ENCODE assay signal across 17 cellular contexts in the genomic region with DNA sequence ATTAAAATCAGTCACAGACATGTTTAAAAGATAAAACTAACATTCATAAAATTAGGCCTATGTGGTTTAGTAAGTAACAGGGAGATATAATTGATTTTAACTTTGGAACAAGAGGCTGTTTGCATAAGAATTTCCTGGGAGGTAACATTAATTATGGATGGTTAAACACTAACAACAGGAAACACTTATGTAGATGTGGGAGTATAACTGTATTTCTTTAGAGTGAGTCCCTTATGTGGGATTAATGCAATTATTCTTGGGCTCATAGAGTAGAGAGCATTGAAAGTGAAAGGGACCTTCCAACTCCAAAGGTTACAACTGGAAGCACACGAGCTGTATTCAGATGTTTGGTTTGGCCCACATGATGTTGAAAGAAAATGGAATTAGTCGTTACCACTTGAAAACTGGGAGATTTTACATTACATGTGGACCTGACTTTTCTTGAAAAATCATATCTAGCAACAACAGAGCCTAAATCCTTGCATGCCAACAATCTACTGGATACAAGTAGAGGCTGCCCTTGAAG. TPM values are rescaled to one million over a fixed set of nuclear protein-coding genes. Genes with fewer than 3 reads are reported as not detected.
DNase-seq lines count a peak whose midpoint lies in the region; ATAC-seq and TF ChIP-seq lines count a peak whose summit lies in the region.
"Had no signal": no experiment of that assay in that cellular context is flagged by ENCODE, and none has a peak within 500 bp of the region (broad histone marks: within the 10 kb centered on the region; RNA-seq: fewer than 3 reads in every experiment).

No MANE protein-coding gene starts in this region.

- TF ChIP-seq POLR2A in right lobe of liver (IDR thresholded peaks at IDR 0.05), result no peak

- H4K5ac ChIP-seq in H9 (ENCODE audit: insufficient read length, low read depth, low read length), result no peak overlapping the region

- no peak overlapping the region for H3K4me3 ChIP-seq in OCI-LY7 (ENCODE audit: low read depth, low read length, poor library complexity, severe bottlenecking)
- H3K4me3 ChIP-seq in right lobe of liver, result no peak overlapping the region
- H3K4me3 ChIP-seq in thoracic aorta, result no peak overlapping the region
- H3K4me3 ChIP-seq: GM23248 had no signal

- H4K20me1 ChIP-seq in H9 (ENCODE audit: control insufficient read depth, insufficient read depth, insufficient read length) (no peaks in the 10 kb centered on the region), OCI-LY7 (ENCODE audit: insufficient read depth, low read length) (no peaks in the 10 kb centered on the region)

- POLR2A ChIA-PET in OCI-LY7 (lab: Charles Lee), result no interaction called here

- H3K79me2 ChIP-seq in H9 (ENCODE audit: insufficient read depth, low read length), result no peaks in the 10 kb centered on the region
- no peaks in the 10 kb centered on the region for H3K79me2 ChIP-seq in OCI-LY7 (ENCODE audit: insufficient read depth, low read depth, low read length)

- H3K36me3 ChIP-seq in OCI-LY7 (ENCODE audit: insufficient read depth, low read length) (no peaks in the 10 kb centered on the region), right lobe of liver (no peaks in the 10 kb centered on the region), thoracic aorta (no peaks in the 10 kb centered on the region)

- H2BK15ac ChIP-seq in H9 (ENCODE audit: low read depth, low read length), result no peak overlapping the region

- peak; percentile 81 to 91 (median 83) for ATAC-seq in right lobe of liver
- ATAC-seq in thoracic aorta (ENCODE audit: insufficient number of reproducible peaks, low FRiP score, low read depth), result no peak
- ATAC-seq in HG03469 (IDR thresholded peaks at IDR 0.05; ENCODE audit: unreplicated experiment), result no peak
- ATAC-seq: CD8-positive, alpha-beta T cell had no signal

- H2AFZ ChIP-seq in H9 (ENCODE audit: low read length) (no peak overlapping the region), OCI-LY7 (ENCODE audit: low read length) (peak overlapping the region; percentile 6; the same call in 1 of the 2 replicates)
- H2AFZ ChIP-seq: GM23248 had no signal

- H4K91ac ChIP-seq in H9 (ENCODE audit: insufficient read length, low read depth, low read length), result no peak overlapping the region

- no peak overlapping the region; a peak in 1 of 7 replicates for H3K27ac Mint-ChIP-seq in H9
- H3K27ac Mint-ChIP-seq: CD14-positive monocyte; CD8-positive, alpha-beta T cell had no signal

- H3K9me3 ChIP-seq in H9 (ENCODE audit: control insufficient read depth, low read depth, low read length), result no peaks in the 10 kb centered on the region
- no peaks in the 10 kb centered on the region for H3K9me3 ChIP-seq in OCI-LY7 (ENCODE audit: low read length)
- no peaks in the 10 kb centered on the region for H3K9me3 ChIP-seq in right lobe of liver
- H3K9me3 ChIP-seq in thoracic aorta, result peaks cover 4% of the 10 kb centered on the region

- H3K4me1 Mint-ChIP-seq in H9, result no peaks in the 10 kb centered on the region
- H3K4me1 Mint-ChIP-seq: CD14-positive monocyte had no signal

- H3K4me1 ChIP-seq in H9 (ENCODE audit: insufficient read depth, low read length), result no peaks in the 10 kb centered on the region
- no peaks in the 10 kb centered on the region for H3K4me1 ChIP-seq in OCI-LY7 (ENCODE audit: insufficient read depth, low read length, poor library complexity, severe bottlenecking)
- peaks cover 0 to 40% (median 5%) of the 10 kb centered on the region in 4 donors for H3K4me1 ChIP-seq in right lobe of liver
- H3K4me1 ChIP-seq in thoracic aorta (ENCODE audit: control insufficient read depth in 1 of 2, low read depth in 2 of 2), result peaks cover 0 to 28% of the 10 kb centered on the region in 2 donors

- H3K4me3 Mint-ChIP-seq in H9, result no peak overlapping the region
- H3K4me3 Mint-ChIP-seq: CD14-positive monocyte; CD8-positive, alpha-beta T cell had no signal

- no peak overlapping the region for H3K18ac ChIP-seq in H9 (ENCODE audit: insufficient read length, low read depth, low read length)

- H3K27ac ChIP-seq in H9 (ENCODE audit: insufficient read length, low read depth, low read length) (no peak overlapping the region), OCI-LY7 (ENCODE audit: low read depth, low read length, poor library complexity, severe bottlenecking) (no peak overlapping the region), right lobe of liver (peak overlapping the region in 2 of 3 donors; percentile 62 to 71), thoracic aorta (peak overlapping the region; percentile 16 to 25)
- H3K27ac ChIP-seq: GM23248 had no signal

- no peak for TF ChIP-seq CTCF in H9 (conservative IDR thresholded peaks at IDR 0.05)
- no peak for TF ChIP-seq CTCF in OCI-LY7 (conservative IDR thresholded peaks at IDR 0.05; ENCODE audit: low read length)
- TF ChIP-seq CTCF in right lobe of liver (IDR thresholded peaks at IDR 0.05), result no peak
- no peak for TF ChIP-seq CTCF in thoracic aorta (IDR thresholded peaks at IDR 0.05)

- H3K27me3 ChIP-seq in H9 (ENCODE audit: insufficient read depth, low read length) (no peaks in the 10 kb centered on the region), right lobe of liver (no peaks in the 10 kb centered on the region), thoracic aorta (replicated peaks; ENCODE audit: insufficient read depth) (no peaks in the 10 kb centered on the region)

- H3K9me2 ChIP-seq in OCI-LY7 (ENCODE audit: insufficient read depth, low read length), result no peaks in the 10 kb centered on the region

- H3K9me3 Mint-ChIP-seq in H9, result peaks cover 8 to 12% of the 10 kb centered on the region in 2 experiments

- no peak overlapping the region for H3K9ac ChIP-seq in H9 (ENCODE audit: extremely low read depth, insufficient read length, low read length)
- H3K9ac ChIP-seq: GM23248 had no signal

- no peak overlapping the region for H2AK5ac ChIP-seq in H9 (ENCODE audit: insufficient read length, low read length)

- no peak overlapping the region for H2BK5ac ChIP-seq in H9 (ENCODE audit: insufficient read length, low read length)

- no TSS peak for BruUV-seq in OCI-LY7 (replicated peaks; lab: Mats Ljungman, UMichigan)

- DNase-seq in H9 (no peak), OCI-LY7 (ENCODE audit: low spot score) (no peak), right lobe of liver (no peak), thoracic aorta (ENCODE audit: low spot score) (no peak), iPS-NIHi11 (ENCODE audit: low spot score) (no peak)
- no peak for DNase-seq in stimulated activated naive CD4-positive, alpha-beta T cell (lab: John Stamatoyannopoulos, UW)
- DNase-seq in activated naive CD4-positive, alpha-beta T cell treated with Interleukin-2 at 50 U/mL for 16 hours, result no peak
- DNase-seq: CD8-positive, alpha-beta T cell; COR-L47; DMS153; DMS79 treated with DMSO at 0.1 percent for 48 hours; EL; GM23248; H7 had no signal

- no CpG with 5 or more reads among the region's 2 CpGs for WGBS in H9 (ENCODE audit: extremely low coverage, insufficient read length, low lambda C conversion rate)
- WGBS in right lobe of liver (ENCODE audit: insufficient coverage, low coverage, low lambda C conversion rate, missing lambda C conversion rate), result 8% methylated on average over 2 of the region's 2 CpGs

- H3K56ac ChIP-seq in H9 (ENCODE audit: insufficient read length, low read depth, low read length), result no peak overlapping the region

- H3K4me2 ChIP-seq in H9 (ENCODE audit: insufficient read depth, insufficient read length, low read length) (no peak overlapping the region), OCI-LY7 (ENCODE audit: low read length) (no peak overlapping the region)

- no peak overlapping the region for H2BK120ac ChIP-seq in H9 (ENCODE audit: low read depth, low read length, poor library complexity, severe bottlenecking)

- H3K27me3 Mint-ChIP-seq in H9 (ENCODE audit: low read depth), result no peaks in the 10 kb centered on the region

- peaks cover 6 to 18% (median 8%) of the 10 kb centered on the region in 3 experiments for H3K36me3 Mint-ChIP-seq in H9 (ENCODE audit: insufficient read depth in 1 of 3, low read depth in 3 of 3)
- H3K36me3 Mint-ChIP-seq: CD14-positive monocyte; CD8-positive, alpha-beta T cell had no signal

- no peaks in the 10 kb centered on the region for H3K23me2 ChIP-seq in H9 (ENCODE audit: insufficient read length, low read depth, low read length, poor library complexity, severe bottlenecking)

- no peak overlapping the region for H4K8ac ChIP-seq in H9 (replicated peaks; ENCODE audit: insufficient read length, low read depth, low read length)

- no peak overlapping the region for H2BK20ac ChIP-seq in H9 (ENCODE audit: low read depth, low read length, poor library complexity, severe bottlenecking)

- H2BK12ac ChIP-seq in H9 (ENCODE audit: insufficient read length, low read depth, low read length), result no peak overlapping the region

- H3K23ac ChIP-seq in H9 (ENCODE audit: insufficient read length, low read depth, low read length), result peak overlapping the region; percentile 49

- H3K14ac ChIP-seq in H9 (ENCODE audit: insufficient read depth, low read length), result no peak overlapping the region

- intact Hi-C loops in OCI-LY7 (cut with micrococcal nuclease; ENCODE audit: unreplicated experiment) (no loop called here), right lobe of liver (cut with DNase I) (no loop called here)

- H3K79me1 ChIP-seq in H9 (ENCODE audit: insufficient read depth, low read depth, low read length, poor library complexity, severe bottlenecking), result no peaks in the 10 kb centered on the region

- H3K4ac ChIP-seq in H9 (ENCODE audit: low read depth, low read length), result no peak overlapping the region

- CTCF ChIA-PET in OCI-LY7 (lab: Charles Lee; ENCODE audit: unreplicated experiment), result no interaction called here

- H3T11ph ChIP-seq in H9 (ENCODE audit: low read length), result no peak overlapping the region

RNA-seq across cellular contexts. Expression of gene BBOX1, which starts 53.5 kb away (rescaled TPM):
- not detected in 2 replicates for total RNA-seq in H9 (2021)
- total RNA-seq in OCI-LY7 (2014; rRNA removed; shearing (Covaris generic)), result not detected in 2 replicates
- not detected in 2 replicates for total RNA-seq in OCI-LY7 (2022)
- total RNA-seq in right lobe of liver, result 10 to 100 TPM in 4 of 6 experiments, 1 to 10 TPM in 2; 1.9 to 25.3 (median 13.9) TPM
- total RNA-seq in thoracic aorta, result not detected
- total RNA-seq: CD8-positive, alpha-beta T cell; GM23248; H7; HT1080 had no signal

Comparison
In these comparisons a context has a peak if more than half of its experiments do, and no peak if none do; other contexts are left out.
1. H3K27ac ChIP-seq: peak in right lobe of liver (2 of 3) and thoracic aorta (2 of 2); none in H9 (single experiment) and OCI-LY7 (single experiment).
2. ATAC-seq: peak in right lobe of liver (4 of 4); none in thoracic aorta (single experiment) and HG03469 (single experiment).